Comparison of ENCODE assay signal across 16 cellular contexts in the genomic region with DNA sequence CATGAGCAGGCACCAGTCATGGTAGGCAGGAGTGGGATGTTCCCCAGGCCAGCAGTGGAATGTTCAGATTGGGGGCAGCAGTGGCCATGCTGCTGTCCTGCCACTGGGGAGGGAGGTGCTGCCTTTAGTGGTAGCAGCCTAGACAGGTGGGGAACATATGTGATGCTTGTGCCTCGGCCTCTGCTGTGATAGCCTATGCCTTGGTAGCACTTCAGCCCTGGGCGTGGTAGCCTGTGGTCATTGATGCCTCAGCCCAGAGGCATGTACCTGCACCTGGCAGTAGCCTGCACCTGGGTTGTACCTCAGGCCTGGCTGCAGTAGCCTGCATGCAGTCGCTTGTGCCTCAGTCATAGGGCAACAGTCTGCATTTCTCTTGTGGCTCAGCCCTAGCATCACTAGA. TPM values are rescaled to one million over a fixed set of nuclear protein-coding genes. Genes with fewer than 3 reads are reported as not detected.
DNase-seq lines count a peak whose midpoint lies in the region; ATAC-seq, FAIRE-seq and TF ChIP-seq lines count a peak whose summit lies in the region.
"Had no signal": no experiment of that assay in that cellular context is flagged by ENCODE, and none has a peak within 500 bp of the region (broad histone marks: within the 10 kb centered on the region; RNA-seq: fewer than 3 reads in every experiment).

No MANE protein-coding gene starts in this region.

- no peak overlapping the region for H3K27ac ChIP-seq in mammary epithelial cell (ENCODE audit: insufficient read depth, low read depth, low read length)
- no peak overlapping the region for H3K27ac ChIP-seq in RWPE2 (ENCODE audit: poor library complexity, severe bottlenecking)
- H3K27ac ChIP-seq in keratinocyte (ENCODE audit: control insufficient read depth, insufficient read depth, low read length): no peak overlapping the region
- H3K27ac ChIP-seq in aorta (ENCODE audit: low read depth in 1 of 2, low read length in 2 of 2): no peak overlapping the region
- H3K27ac ChIP-seq: 22Rv1 had no signal

- H2AFZ ChIP-seq in mammary epithelial cell (ENCODE audit: low read depth, low read length) (no peak overlapping the region), keratinocyte (ENCODE audit: control insufficient read depth, low read length) (no peak overlapping the region)

- no peaks in the 10 kb centered on the region for H3K9me1 ChIP-seq in keratinocyte (ENCODE audit: control insufficient read depth, extremely low read depth, insufficient read depth, low read length)

- H3K4me2 ChIP-seq in mammary epithelial cell (ENCODE audit: insufficient read depth, low read depth, low read length): no peak overlapping the region
- H3K4me2 ChIP-seq in keratinocyte (ENCODE audit: control insufficient read depth, extremely low read depth, insufficient read depth, low read depth, low read length): no peak overlapping the region

- H3K4me1 ChIP-seq in mammary epithelial cell (ENCODE audit: insufficient read depth, low read length) (peaks cover 6% of the 10 kb centered on the region), RWPE2 (ENCODE audit: insufficient read depth, poor library complexity, severe bottlenecking) (no peaks in the 10 kb centered on the region), keratinocyte (ENCODE audit: control insufficient read depth, extremely low read depth, insufficient read depth, low read length) (no peaks in the 10 kb centered on the region), aorta (ENCODE audit: control insufficient read depth in 1 of 2, insufficient read depth in 2 of 2, low read length in 2 of 2) (peaks cover 0 to 2% of the 10 kb centered on the region in 2 donors)

- H3K4me1 Mint-ChIP-seq in MCF 10A (ENCODE audit: insufficient read depth, unreplicated experiment): no peaks in the 10 kb centered on the region
- peaks cover 2% of the 10 kb centered on the region for H3K4me1 Mint-ChIP-seq in activated CD4-positive, alpha-beta T cell treated with anti-CD3 and anti-CD28 coated beads, Interleukin-2, amount 10 ng/mL, durations not matched to agents 24 days and 14 days
- H3K4me1 Mint-ChIP-seq: CD14-positive monocyte had no signal

- no peaks in the 10 kb centered on the region for H3K27me3 ChIP-seq in mammary epithelial cell (ENCODE audit: insufficient read depth, low read length)
- no peaks in the 10 kb centered on the region for H3K27me3 ChIP-seq in RWPE2 (ENCODE audit: insufficient read depth, poor library complexity, severe bottlenecking)
- H3K27me3 ChIP-seq in keratinocyte (ENCODE audit: control insufficient read depth, extremely low read depth, insufficient read depth, low read length): peaks cover 4% of the 10 kb centered on the region
- no peaks in the 10 kb centered on the region for H3K27me3 ChIP-seq in aorta (ENCODE audit: control insufficient read depth in 1 of 2, insufficient read depth in 2 of 2, low read length in 1 of 2)

- H3K4me3 ChIP-seq in mammary epithelial cell (replicated peaks in 1 of 3; ENCODE audit: insufficient read depth in 1 of 3, low read depth in 2 of 3, low read length in 3 of 3) (no peak overlapping the region), RWPE2 (ENCODE audit: severe bottlenecking) (no peak overlapping the region), keratinocyte (ENCODE audit: control insufficient read depth in 2 of 3, extremely low read depth in 1 of 3, insufficient read depth in 2 of 3, low read depth in 1 of 3, low read length in 3 of 3) (no peak overlapping the region), aorta (ENCODE audit: low read length in 2 of 2) (no peak overlapping the region)

- DNase-seq in mammary epithelial cell (peak; percentile 50), MCF 10A (ENCODE audit: unreplicated experiment) (no peak), RWPE2 (ENCODE audit: low spot score) (no peak), keratinocyte (ENCODE audit: low read depth, low spot score) (peak; percentile 2), aorta (no peak)
- DNase-seq in activated CD4-positive, alpha-beta T cell treated with anti-CD3 and anti-CD28 coated beads, Interleukin-2, amount 10 ng/mL, durations not matched to agents 24 days and 14 days: no peak
- DNase-seq: CD8-positive, alpha-beta T cell; COR-L47; DND-41; GDM1; HCEC 1CT had no signal

- H3K27ac Mint-ChIP-seq in MCF 10A (ENCODE audit: low read depth, unreplicated experiment): no peak overlapping the region
- H3K27ac Mint-ChIP-seq in activated CD4-positive, alpha-beta T cell treated with anti-CD3 and anti-CD28 coated beads, Interleukin-2, amount 10 ng/mL, durations not matched to agents 24 days and 14 days: no peak overlapping the region
- H3K27ac Mint-ChIP-seq: CD14-positive monocyte; CD8-positive, alpha-beta T cell had no signal

- POLR2A ChIA-PET in MCF 10A (lab: Yijun Ruan, JAX): no interaction called here

- BruUV-seq in mammary epithelial cell (replicated peaks; lab: Mats Ljungman, UMichigan) (no TSS peak), MCF 10A (replicated peaks; lab: Mats Ljungman, UMichigan) (no TSS peak)

- H3K4me3 Mint-ChIP-seq in MCF 10A (ENCODE audit: unreplicated experiment): no peak overlapping the region
- H3K4me3 Mint-ChIP-seq in activated CD4-positive, alpha-beta T cell treated with anti-CD3 and anti-CD28 coated beads, Interleukin-2, amount 10 ng/mL, durations not matched to agents 24 days and 14 days: no peak overlapping the region
- H3K4me3 Mint-ChIP-seq: CD14-positive monocyte; CD8-positive, alpha-beta T cell had no signal

- WGBS in mammary epithelial cell (ENCODE audit: low coverage, missing lambda C conversion rate): 70% methylated on average over 2 of the region's 3 CpGs
- WGBS in aorta, 2 donors: 96 to 100% methylated on average over 3 of the region's 3 CpGs

- H3K36me3 Mint-ChIP-seq in MCF 10A (ENCODE audit: insufficient read depth, unreplicated experiment): no peaks in the 10 kb centered on the region
- H3K36me3 Mint-ChIP-seq in activated CD4-positive, alpha-beta T cell treated with anti-CD3 and anti-CD28 coated beads, Interleukin-2, amount 10 ng/mL, durations not matched to agents 24 days and 14 days (ENCODE audit: low read depth): peaks cover 2% of the 10 kb centered on the region
- H3K36me3 Mint-ChIP-seq: CD14-positive monocyte had no signal

- H3K9ac ChIP-seq in mammary epithelial cell (ENCODE audit: insufficient read depth, low read length) (no peak overlapping the region), keratinocyte (ENCODE audit: control insufficient read depth, extremely low read depth, insufficient read depth, low read length) (no peak overlapping the region)

- peak; percentile 66; the same call in 2 of the 3 replicates for ATAC-seq in RWPE2 (ENCODE audit: low read depth)
- peak; percentile 29 for ATAC-seq in aorta (ENCODE audit: low FRiP score)
- ATAC-seq in HG03469 (IDR thresholded peaks at IDR 0.05; ENCODE audit: unreplicated experiment): no peak
- ATAC-seq in GM18511 (IDR thresholded peaks at IDR 0.05; ENCODE audit: unreplicated experiment): no peak
- ATAC-seq: CD8-positive, alpha-beta T cell had no signal

- H3K36me3 ChIP-seq in mammary epithelial cell (ENCODE audit: insufficient read depth, low read length) (no peaks in the 10 kb centered on the region), RWPE2 (ENCODE audit: low read depth) (no peaks in the 10 kb centered on the region), keratinocyte (ENCODE audit: control insufficient read depth in 2 of 2, extremely low read depth in 1 of 2, insufficient read depth in 2 of 2, low read length in 2 of 2) (no peaks in the 10 kb centered on the region), aorta (ENCODE audit: control insufficient read depth in 1 of 2, insufficient read depth in 2 of 2, low read length in 1 of 2) (peaks cover 2 to 3% of the 10 kb centered on the region in 2 donors)

- no peak for TF ChIP-seq CTCF in mammary epithelial cell (conservative IDR thresholded peaks at IDR 0.05 in 1 of 2, IDR thresholded peaks at IDR 0.05 in 1 of 2; ENCODE audit: extremely low read depth in 1 of 2, insufficient read depth in 1 of 2, low read depth in 1 of 2, low read length in 2 of 2)
- TF ChIP-seq CTCF in MCF 10A (IDR thresholded peaks at IDR 0.05; ENCODE audit: unreplicated experiment): no peak
- no peak for TF ChIP-seq CTCF in RWPE2 (IDR thresholded peaks at IDR 0.05; ENCODE audit: poor library complexity, severe bottlenecking)
- no peak for TF ChIP-seq CTCF in keratinocyte (optimal IDR thresholded peaks at IDR 0.05 in 1 of 3, IDR thresholded peaks at IDR 0.05 in 1 of 3, conservative IDR thresholded peaks at IDR 0.05 in 1 of 3; ENCODE audit: extremely low read depth in 1 of 3, insufficient read depth in 2 of 3, low read length in 3 of 3)

- dilution Hi-C loops in mammary epithelial cell (cut with HindIII; ENCODE audit: low sequenced_read_pairs) (no loop called here), keratinocyte (cut with MboI; ENCODE audit: extremely low pct_ligation_motif_present, low sequenced_read_pairs) (no loop called here)

- no peaks in the 10 kb centered on the region for H3K79me2 ChIP-seq in mammary epithelial cell (ENCODE audit: insufficient read depth, low read length)
- no peaks in the 10 kb centered on the region for H3K79me2 ChIP-seq in keratinocyte (ENCODE audit: control insufficient read depth, insufficient read depth, low read length)

- in situ Hi-C loops in mammary epithelial cell (cut with MboI; ENCODE audit: low sequenced_read_pairs in 2 of 2): no loop called here

- H3K9me3 ChIP-seq in mammary epithelial cell (replicated peaks; ENCODE audit: insufficient read depth, low read length) (no peaks in the 10 kb centered on the region), RWPE2 (ENCODE audit: severe bottlenecking) (no peaks in the 10 kb centered on the region), keratinocyte (ENCODE audit: control insufficient read depth, low read depth, low read length) (no peaks in the 10 kb centered on the region), aorta (ENCODE audit: control insufficient read depth, low read length) (peaks cover 13% of the 10 kb centered on the region)

- H4K20me1 ChIP-seq in mammary epithelial cell (ENCODE audit: insufficient read depth, low read length): no peaks in the 10 kb centered on the region
- H4K20me1 ChIP-seq in keratinocyte (ENCODE audit: control insufficient read depth, extremely low read depth, insufficient read depth, low read length): no peaks in the 10 kb centered on the region

- intact Hi-C loops in mammary epithelial cell (cut with micrococcal nuclease): no loop called here
- intact Hi-C loops in MCF 10A (cut with micrococcal nuclease): no loop called here
- intact Hi-C loops in aorta (cut with DNase I): no loop called here
- intact Hi-C loops in activated CD4-positive, alpha-beta T cell treated with anti-CD3 and anti-CD28 coated beads, Interleukin-2, amount 10 ng/mL, durations not matched to agents 24 days and 14 days (cut with micrococcal nuclease): no loop called here

- H3K27me3 Mint-ChIP-seq in MCF 10A (ENCODE audit: insufficient read depth, unreplicated experiment): peaks cover 7% of the 10 kb centered on the region
- peaks cover 16% of the 10 kb centered on the region for H3K27me3 Mint-ChIP-seq in activated CD4-positive, alpha-beta T cell treated with anti-CD3 and anti-CD28 coated beads, Interleukin-2, amount 10 ng/mL, durations not matched to agents 24 days and 14 days

- FAIRE-seq in keratinocyte (lab: Jason Lieb, UNC): no peak

- peaks cover 14% of the 10 kb centered on the region for H3K9me3 Mint-ChIP-seq in MCF 10A (ENCODE audit: unreplicated experiment)
- H3K9me3 Mint-ChIP-seq in activated CD4-positive, alpha-beta T cell treated with anti-CD3 and anti-CD28 coated beads, Interleukin-2, amount 10 ng/mL, durations not matched to agents 24 days and 14 days: peaks cover 8% of the 10 kb centered on the region

- CTCF ChIA-PET in mammary epithelial cell (lab: Charles Lee; ENCODE audit: low non-redundant PET): no interaction called here
- CTCF ChIA-PET in MCF 10A (lab: Yijun Ruan, JAX): no interaction called here

RNA-seq across cellular contexts. Expression of gene RFTN2, which starts 7.1 kb away (rescaled TPM):
- total RNA-seq in mammary epithelial cell: under 1 TPM in 1 of 2 donors, not detected in 1; under 0.01 TPM
- polyA plus RNA-seq in mammary epithelial cell: not detected
- not detected for polyA minus RNA-seq in mammary epithelial cell
- not detected in 2 replicates for total RNA-seq in MCF 10A (2022)
- polyA plus RNA-seq in keratinocyte: 0.18 to 0.37 TPM (median 0.25 TPM) in 3 replicates
- 0.41 TPM for polyA plus RNA-seq in keratinocyte (2011; ENCODE audit: low read depth)
- 0.50 and 0.51 TPM in 2 replicates for polyA plus RNA-seq in keratinocyte (2011; cell fraction: cytosol; rRNA removed)
- polyA plus RNA-seq in keratinocyte (2011; cell fraction: nucleus; rRNA removed): 0.08 and 0.20 TPM in 2 replicates
- polyA plus RNA-seq in keratinocyte (2012; ENCODE audit: low replicate concordance): 0.23 and 0.27 TPM in 2 replicates
- polyA minus RNA-seq in keratinocyte: 0.06 to 0.30 TPM (median 0.07 TPM) in 3 replicates
- not detected for polyA minus RNA-seq in keratinocyte (2011; cell fraction: cytosol; rRNA and poly(A)+ RNA removed)
- 0.39 TPM in 1 of 2 replicates, not detected in the other for polyA minus RNA-seq in keratinocyte (2011; cell fraction: nucleus; rRNA and poly(A)+ RNA removed)
- 10 to 100 TPM; 17.5 to 22.2 TPM for total RNA-seq in aorta
- 1 to 10 TPM; 8.0 to 8.8 TPM for polyA plus RNA-seq in aorta
- total RNA-seq in activated CD4-positive, alpha-beta T cell treated with anti-CD3 and anti-CD28 coated beads, Interleukin-2, amount 10 ng/mL, durations not matched to agents 24 days and 14 days: not detected in 2 replicates
- total RNA-seq: CD8-positive, alpha-beta T cell; HT1080 had no signal

RNA-seq across cellular contexts. Expression of gene MARS2, which starts 36.9 kb away (rescaled TPM):
- total RNA-seq in mammary epithelial cell: 10 to 100 TPM; 10.0 to 11.2 TPM
- 8.0 TPM for polyA plus RNA-seq in mammary epithelial cell
- polyA minus RNA-seq in mammary epithelial cell: 15.1 TPM
- total RNA-seq in MCF 10A (2022): 9.5 and 15.3 TPM in 2 replicates
- polyA plus RNA-seq in keratinocyte: 7.4 to 9.6 TPM (median 9.2 TPM) in 3 replicates
- polyA plus RNA-seq in keratinocyte (2011; ENCODE audit: low read depth): 0.71 TPM
- 5.2 and 6.1 TPM in 2 replicates for polyA plus RNA-seq in keratinocyte (2011; cell fraction: cytosol; rRNA removed)
- polyA plus RNA-seq in keratinocyte (2011; cell fraction: nucleus; rRNA removed): 13.8 and 14.7 TPM in 2 replicates
- 5.0 and 8.3 TPM in 2 replicates for polyA plus RNA-seq in keratinocyte (2012; ENCODE audit: low replicate concordance)
- polyA minus RNA-seq in keratinocyte: 7.0 to 15.5 TPM (median 14.5 TPM) in 3 replicates
- 12.9 TPM for polyA minus RNA-seq in keratinocyte (2011; cell fraction: cytosol; rRNA and poly(A)+ RNA removed)
- polyA minus RNA-seq in keratinocyte (2011; cell fraction: nucleus; rRNA and poly(A)+ RNA removed): 17.8 and 18.2 TPM in 2 replicates
- total RNA-seq in aorta: 1 to 10 TPM; 3.6 to 3.7 TPM
- 1 to 10 TPM in 1 of 2 donors, under 1 TPM in 1; 0.74 to 1.5 TPM for polyA plus RNA-seq in aorta
- total RNA-seq in activated CD4-positive, alpha-beta T cell treated with anti-CD3 and anti-CD28 coated beads, Interleukin-2, amount 10 ng/mL, durations not matched to agents 24 days and 14 days: 23.1 and 23.2 TPM in 2 replicates

Comparison
In these comparisons a context has a peak if more than half of its experiments do, and no peak if none do; other contexts are left out.
1. DNase-seq: peak in mammary epithelial cell (single experiment) and keratinocyte (single experiment); none in MCF 10A (single experiment), RWPE2 (single experiment), aorta (0 of 2) and activated CD4-positive, alpha-beta T cell treated with anti-CD3 and anti-CD28 coated beads, Interleukin-2, amount 10 ng/mL, durations not matched to agents 24 days and 14 days (single experiment).
2. ATAC-seq: peak in RWPE2 (single experiment) and aorta (single experiment); none in HG03469 (single experiment) and GM18511 (single experiment).
3. RNA of gene RFTN2, which starts 7.1 kb away (total RNA-seq): 17.5 to 22.2 TPM in aorta; under 0.01 TPM in mammary epithelial cell, not detected in MCF 10A and not detected in activated CD4-positive, alpha-beta T cell treated with anti-CD3 and anti-CD28 coated beads, Interleukin-2, amount 10 ng/mL, durations not matched to agents 24 days and 14 days; every median in the first group is over 10 times any median in the second.